2 cellular contexts compared by ENCODE assay signal in the genomic region with DNA sequence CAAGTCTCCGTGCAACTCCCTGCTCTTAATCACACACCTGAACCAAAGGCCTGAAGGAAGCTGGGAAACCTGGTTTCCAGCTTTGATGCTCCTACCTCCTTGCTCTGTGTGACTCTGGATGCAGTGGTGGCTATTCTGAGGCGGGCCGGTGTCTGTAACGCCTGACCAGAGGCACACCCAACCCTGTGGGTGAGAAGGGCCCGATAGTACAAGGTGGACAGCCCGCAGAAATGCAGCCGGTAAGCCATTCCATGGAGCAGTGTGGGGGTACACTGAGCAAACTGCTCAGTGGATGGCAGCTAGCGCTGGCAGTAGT.
TF ChIP-seq lines count a peak whose summit lies in the region.

No MANE protein-coding gene starts in this region.

TF ChIP-seq in SK-N-SH, 30 proteins besides CTCF, POLR2A, EP300 and RAD21 (continued from another document):
- TF ChIP-seq RCOR1 (IDR thresholded peaks at IDR 0.05; ENCODE audit: low read length) (no peak), CHD2 (IDR thresholded peaks at IDR 0.05; ENCODE audit: low read length, partially characterized antibody) (no peak), TCF12 (IDR thresholded peaks at IDR 0.05) (no peak), NRF1 (IDR thresholded peaks at IDR 0.05; ENCODE audit: low read depth, low read length) (no peak), TAF1 (IDR thresholded peaks at IDR 0.05; ENCODE audit: borderline replicate concordance, low read depth, low read length) (no peak), GATA2 (CRISPR knock-in tag; IDR thresholded peaks at IDR 0.05) (no peak), MEF2A (IDR thresholded peaks at IDR 0.05; ENCODE audit: borderline replicate concordance, low read depth) (no peak), POLR2AphosphoS5 (IDR thresholded peaks at IDR 0.05; ENCODE audit: low read depth, low read length) (no peak), YY1 (IDR thresholded peaks at IDR 0.05; ENCODE audit: low read depth) (no peak), FOXM1 (IDR thresholded peaks at IDR 0.05; ENCODE audit: low read depth) (no peak), RXRA (IDR thresholded peaks at IDR 0.05; ENCODE audit: borderline replicate concordance, low read depth) (no peak), FOSL2 (IDR thresholded peaks at IDR 0.05; ENCODE audit: borderline replicate concordance, low read depth) (no peak)
- TF ChIP-seq, protein P1, sequence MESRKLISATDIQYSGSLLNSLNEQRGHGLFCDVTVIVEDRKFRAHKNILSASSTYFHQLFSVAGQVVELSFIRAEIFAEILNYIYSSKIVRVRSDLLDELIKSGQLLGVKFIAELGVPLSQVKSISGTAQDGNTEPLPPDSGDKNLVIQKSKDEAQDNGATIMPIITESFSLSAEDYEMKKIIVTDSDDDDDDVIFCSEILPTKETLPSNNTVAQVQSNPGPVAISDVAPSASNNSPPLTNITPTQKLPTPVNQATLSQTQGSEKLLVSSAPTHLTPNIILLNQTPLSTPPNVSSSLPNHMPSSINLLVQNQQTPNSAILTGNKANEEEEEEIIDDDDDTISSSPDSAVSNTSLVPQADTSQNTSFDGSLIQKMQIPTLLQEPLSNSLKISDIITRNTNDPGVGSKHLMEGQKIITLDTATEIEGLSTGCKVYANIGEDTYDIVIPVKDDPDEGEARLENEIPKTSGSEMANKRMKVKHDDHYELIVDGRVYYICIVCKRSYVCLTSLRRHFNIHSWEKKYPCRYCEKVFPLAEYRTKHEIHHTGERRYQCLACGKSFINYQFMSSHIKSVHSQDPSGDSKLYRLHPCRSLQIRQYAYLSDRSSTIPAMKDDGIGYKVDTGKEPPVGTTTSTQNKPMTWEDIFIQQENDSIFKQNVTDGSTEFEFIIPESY (IDR thresholded peaks at IDR 0.05; ENCODE audit: borderline replicate concordance, low read depth) = no peak
- TF ChIP-seq, protein P2, sequence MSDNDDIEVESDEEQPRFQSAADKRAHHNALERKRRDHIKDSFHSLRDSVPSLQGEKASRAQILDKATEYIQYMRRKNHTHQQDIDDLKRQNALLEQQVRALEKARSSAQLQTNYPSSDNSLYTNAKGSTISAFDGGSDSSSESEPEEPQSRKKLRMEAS (IDR thresholded peaks at IDR 0.05; ENCODE audit: low read depth) = no peak
- TF ChIP-seq, protein P3, sequence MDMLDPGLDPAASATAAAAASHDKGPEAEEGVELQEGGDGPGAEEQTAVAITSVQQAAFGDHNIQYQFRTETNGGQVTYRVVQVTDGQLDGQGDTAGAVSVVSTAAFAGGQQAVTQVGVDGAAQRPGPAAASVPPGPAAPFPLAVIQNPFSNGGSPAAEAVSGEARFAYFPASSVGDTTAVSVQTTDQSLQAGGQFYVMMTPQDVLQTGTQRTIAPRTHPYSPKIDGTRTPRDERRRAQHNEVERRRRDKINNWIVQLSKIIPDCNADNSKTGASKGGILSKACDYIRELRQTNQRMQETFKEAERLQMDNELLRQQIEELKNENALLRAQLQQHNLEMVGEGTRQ (IDR thresholded peaks at IDR 0.05; ENCODE audit: borderline replicate concordance, low read depth, low read length) = no peak

TF ChIP-seq in SK-N-SH treated with all-trans-retinoic acid at 6 μM for 48 hours, 23 proteins besides CTCF, POLR2A, EP300 and RAD21 (continued from another document):
- TF ChIP-seq ZNF8 (CRISPR knock-in tag; IDR thresholded peaks at IDR 0.05) (no peak), ISL1 (CRISPR knock-in tag; IDR thresholded peaks at IDR 0.05) (no peak), ZFP30 (CRISPR knock-in tag; IDR thresholded peaks at IDR 0.05) (no peak), TCF4 (CRISPR knock-in tag; IDR thresholded peaks at IDR 0.05; ENCODE audit: borderline replicate concordance) (no peak), ARNTL (CRISPR knock-in tag; IDR thresholded peaks at IDR 0.05; ENCODE audit: borderline replicate concordance, low read depth) (no peak), ZNF565 (CRISPR knock-in tag; conservative IDR thresholded peaks at IDR 0.05; ENCODE audit: low read depth) (no peak), OSR1 (CRISPR knock-in tag; IDR thresholded peaks at IDR 0.05) (no peak)
- TF ChIP-seq, protein P4, sequence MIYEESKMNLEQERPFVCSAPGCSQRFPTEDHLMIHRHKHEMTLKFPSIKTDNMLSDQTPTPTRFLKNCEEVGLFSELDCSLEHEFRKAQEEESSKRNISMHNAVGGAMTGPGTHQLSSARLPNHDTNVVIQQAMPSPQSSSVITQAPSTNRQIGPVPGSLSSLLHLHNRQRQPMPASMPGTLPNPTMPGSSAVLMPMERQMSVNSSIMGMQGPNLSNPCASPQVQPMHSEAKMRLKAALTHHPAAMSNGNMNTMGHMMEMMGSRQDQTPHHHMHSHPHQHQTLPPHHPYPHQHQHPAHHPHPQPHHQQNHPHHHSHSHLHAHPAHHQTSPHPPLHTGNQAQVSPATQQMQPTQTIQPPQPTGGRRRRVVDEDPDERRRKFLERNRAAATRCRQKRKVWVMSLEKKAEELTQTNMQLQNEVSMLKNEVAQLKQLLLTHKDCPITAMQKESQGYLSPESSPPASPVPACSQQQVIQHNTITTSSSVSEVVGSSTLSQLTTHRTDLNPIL (CRISPR knock-in tag; IDR thresholded peaks at IDR 0.05; ENCODE audit: low read depth) = no peak
- TF ChIP-seq, protein P5, sequence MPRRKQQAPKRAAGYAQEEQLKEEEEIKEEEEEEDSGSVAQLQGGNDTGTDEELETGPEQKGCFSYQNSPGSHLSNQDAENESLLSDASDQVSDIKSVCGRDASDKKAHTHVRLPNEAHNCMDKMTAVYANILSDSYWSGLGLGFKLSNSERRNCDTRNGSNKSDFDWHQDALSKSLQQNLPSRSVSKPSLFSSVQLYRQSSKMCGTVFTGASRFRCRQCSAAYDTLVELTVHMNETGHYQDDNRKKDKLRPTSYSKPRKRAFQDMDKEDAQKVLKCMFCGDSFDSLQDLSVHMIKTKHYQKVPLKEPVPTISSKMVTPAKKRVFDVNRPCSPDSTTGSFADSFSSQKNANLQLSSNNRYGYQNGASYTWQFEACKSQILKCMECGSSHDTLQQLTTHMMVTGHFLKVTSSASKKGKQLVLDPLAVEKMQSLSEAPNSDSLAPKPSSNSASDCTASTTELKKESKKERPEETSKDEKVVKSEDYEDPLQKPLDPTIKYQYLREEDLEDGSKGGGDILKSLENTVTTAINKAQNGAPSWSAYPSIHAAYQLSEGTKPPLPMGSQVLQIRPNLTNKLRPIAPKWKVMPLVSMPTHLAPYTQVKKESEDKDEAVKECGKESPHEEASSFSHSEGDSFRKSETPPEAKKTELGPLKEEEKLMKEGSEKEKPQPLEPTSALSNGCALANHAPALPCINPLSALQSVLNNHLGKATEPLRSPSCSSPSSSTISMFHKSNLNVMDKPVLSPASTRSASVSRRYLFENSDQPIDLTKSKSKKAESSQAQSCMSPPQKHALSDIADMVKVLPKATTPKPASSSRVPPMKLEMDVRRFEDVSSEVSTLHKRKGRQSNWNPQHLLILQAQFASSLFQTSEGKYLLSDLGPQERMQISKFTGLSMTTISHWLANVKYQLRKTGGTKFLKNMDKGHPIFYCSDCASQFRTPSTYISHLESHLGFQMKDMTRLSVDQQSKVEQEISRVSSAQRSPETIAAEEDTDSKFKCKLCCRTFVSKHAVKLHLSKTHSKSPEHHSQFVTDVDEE (CRISPR knock-in tag; IDR thresholded peaks at IDR 0.05) = no peak
TF ChIP-seq in SK-N-SH treated with all-trans-retinoic acid at 6 μM for 48 hours: peak in this region for 0.
